ENCODE assay signal across 24 cellular contexts in genomic region chr15:84689858-84690257, GRCh38.
"Had no signal": no experiment of that assay in that cellular context is flagged by ENCODE, and none has a peak within 500 bp of the region (broad histone marks: within the 10 kb centered on the region; RNA-seq: fewer than 3 reads in every experiment).

No MANE protein-coding gene starts in this region.

- H3K9me3 ChIP-seq: MG63 had no signal

- H3K9me3 Mint-ChIP-seq: activated T-cell treated with anti-CD3 and anti-CD28 coated beads, Interleukin-2, amount 50 U/mL, for 24 hours; activated T-helper 1 cell treated with anti-CD3 and anti-CD28 coated beads, Interleukin-12 subunit alpha, Interleukin-12 subunit beta, Interleukin-2, Interleukin-4 antibody, amounts not matched to agents 30 ng/mL and 10 ng/mL and 1 ng/mL, durations not matched to agents 14 hours and 24 hours and 36 hours; brain; central memory CD8-positive, alpha-beta T cell had no signal

- H3K27me3 ChIP-seq: MG63 had no signal

- H3K4me3 Mint-ChIP-seq: activated CD4-positive, alpha-beta T cell treated with anti-CD3 and anti-CD28 coated beads for 36 hours; activated CD8-positive, alpha-beta T cell treated with anti-CD3 and anti-CD28 coated beads, Interleukin-2, amount 10 ng/mL, durations not matched to agents 7 days and 5 days; activated T-cell treated with anti-CD3 and anti-CD28 coated beads, Interleukin-2, amount 50 U/mL, for 24 hours; activated T-helper 1 cell treated with anti-CD3 and anti-CD28 coated beads, Interleukin-12 subunit alpha, Interleukin-12 subunit beta, Interleukin-2, Interleukin-4 antibody, amounts not matched to agents 30 ng/mL and 10 ng/mL and 1 ng/mL, durations not matched to agents 14 hours and 24 hours and 36 hours; brain; central memory CD8-positive, alpha-beta T cell had no signal

- H3K4me1 Mint-ChIP-seq: brain had no signal

- DNase-seq: activated CD4-positive, alpha-beta T cell treated with anti-CD3 and anti-CD28 coated beads for 36 hours; activated CD8-positive, alpha-beta T cell treated with anti-CD3 and anti-CD28 coated beads, Interleukin-2, amount 10 ng/mL, durations not matched to agents 7 days and 5 days; activated effector memory CD4-positive, alpha-beta T cell treated with anti-CD3 and anti-CD28 coated beads, Interleukin-2, amount 50 U/mL, for 16 hours; activated naive CD4-positive, alpha-beta T cell treated with Interleukin-2 at 50 U/mL for 16 hours; activated T-cell treated with anti-CD3 and anti-CD28 coated beads, Interleukin-2, amount 50 U/mL, for 24 hours; amygdala; MG63; MV-4-11; NCI-H1092 treated with DMSO at 0.1 percent for 48 hours; NCI-H1417 treated with DMSO at 0.1 percent for 48 hours; NCI-H1694; NCI-H2029; NCI-H2107; NCI-H2171 treated with DMSO at 0.1 percent for 48 hours; NCI-H226; NCI-H526; NCI-H774; SIG-M5; T-helper 2 cell; T1000 had no signal

- H3K27ac Mint-ChIP-seq: activated CD4-positive, alpha-beta T cell treated with anti-CD3 and anti-CD28 coated beads for 36 hours; activated CD8-positive, alpha-beta T cell treated with anti-CD3 and anti-CD28 coated beads, Interleukin-2, amount 10 ng/mL, durations not matched to agents 7 days and 5 days; activated naive CD4-positive, alpha-beta T cell treated with anti-CD3 and anti-CD28 coated beads, Interleukin-2, amount 50 U/mL, for 72 hours; activated T-cell treated with anti-CD3 and anti-CD28 coated beads, Interleukin-2, amount 50 U/mL, for 24 hours; activated T-helper 1 cell treated with anti-CD3 and anti-CD28 coated beads, Interleukin-12 subunit alpha, Interleukin-12 subunit beta, Interleukin-2, Interleukin-4 antibody, amounts not matched to agents 30 ng/mL and 10 ng/mL and 1 ng/mL, durations not matched to agents 14 hours and 24 hours and 36 hours; brain had no signal

- ATAC-seq: activated CD4-positive, alpha-beta T cell treated with anti-CD3 and anti-CD28 coated beads for 36 hours; activated CD8-positive, alpha-beta T cell treated with anti-CD3 and anti-CD28 coated beads, Interleukin-2, amount 10 ng/mL, durations not matched to agents 7 days and 5 days; activated naive CD4-positive, alpha-beta T cell treated with anti-CD3 and anti-CD28 coated beads, Interleukin-2, amount 50 U/mL, for 72 hours had no signal

- H3K27me3 Mint-ChIP-seq: activated CD4-positive, alpha-beta T cell treated with anti-CD3 and anti-CD28 coated beads for 36 hours; activated T-cell treated with anti-CD3 and anti-CD28 coated beads, Interleukin-2, amount 50 U/mL, for 24 hours; brain; central memory CD8-positive, alpha-beta T cell had no signal

- H3K4me3 ChIP-seq: MG63 had no signal
